In the genomic region with DNA sequence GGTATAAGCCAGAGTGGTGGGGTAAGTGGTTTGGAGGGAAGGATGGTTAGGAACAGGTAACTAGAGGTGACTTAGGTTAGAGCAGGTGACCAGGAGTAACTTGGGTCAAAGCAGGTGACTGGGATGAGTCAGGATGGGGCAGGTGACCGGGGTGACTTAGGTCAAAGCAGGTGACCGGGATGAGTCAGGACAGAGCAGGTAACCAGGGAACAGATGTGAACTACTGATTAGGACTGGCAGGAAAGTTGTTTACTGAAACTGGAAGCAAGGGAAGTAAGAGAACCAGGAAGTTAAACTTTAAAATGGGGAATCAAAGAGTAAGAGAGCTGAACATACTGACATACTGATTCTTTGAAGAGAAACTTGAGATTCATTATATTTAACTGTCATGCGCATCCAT, we compare ENCODE assay signal across 23 cellular contexts. TPM values are rescaled to one million over a fixed set of nuclear protein-coding genes. Genes with fewer than 3 reads are reported as not detected.
"Had no signal": no experiment of that assay in that cellular context is flagged by ENCODE, and none has a peak within 500 bp of the region (broad histone marks: within the 10 kb centered on the region; RNA-seq: fewer than 3 reads in every experiment).

No MANE protein-coding gene starts in this region.

- ATAC-seq: activated T-cell treated with anti-CD3 and anti-CD28 coated beads, Interleukin-2, amount 50 U/mL, for 72 hours; esophagus mucosa; heart right ventricle; natural killer cell; stimulated activated memory B cell treated with anti-CD40 and anti-IgM and Interleukin-4, amounts not matched to agents 10 μg/mL and 1 μg/mL and 100 μg/mL, for 72 hours had no signal

- H3K4me3 Mint-ChIP-seq: activated T-cell treated with anti-CD3 and anti-CD28 coated beads, Interleukin-2, amount 50 U/mL, for 72 hours; central memory CD8-positive, alpha-beta T cell; immature natural killer cell; memory B cell; natural killer cell; stimulated activated memory B cell treated with anti-CD40 and anti-IgM and Interleukin-4, amounts not matched to agents 10 μg/mL and 1 μg/mL and 100 μg/mL, for 72 hours had no signal

- H3K9me3 ChIP-seq: ascending aorta, ovary, right lobe of liver, testis had no signal

- FAIRE-seq: endometrium had no signal

- H3K27me3 Mint-ChIP-seq: central memory CD8-positive, alpha-beta T cell; memory B cell; stimulated activated memory B cell treated with anti-CD40 and anti-IgM and Interleukin-4, amounts not matched to agents 10 μg/mL and 1 μg/mL and 100 μg/mL, for 72 hours had no signal

- H3K36me3 Mint-ChIP-seq: immature natural killer cell; memory B cell; natural killer cell; stimulated activated memory B cell treated with anti-CD40 and anti-IgM and Interleukin-4, amounts not matched to agents 10 μg/mL and 1 μg/mL and 100 μg/mL, for 72 hours had no signal

- H3K27ac ChIP-seq: ascending aorta, coronary artery, heart right ventricle, ovary, right lobe of liver, testis, WERI-Rb-1 had no signal

- H3K4me1 ChIP-seq: ascending aorta, heart right ventricle, right lobe of liver, testis had no signal

- H3K27me3 ChIP-seq: ascending aorta, heart right ventricle, ovary, right lobe of liver, testis had no signal

- DNase-seq: activated CD4-positive, alpha-beta T cell treated with anti-CD3 and anti-CD28 coated beads for 1 hour; activated effector memory CD4-positive, alpha-beta T cell treated with anti-CD3 and anti-CD28 coated beads, Interleukin-2, amount 50 U/mL, for 16 hours; activated naive CD4-positive, alpha-beta T cell treated with anti-CD3 and anti-CD28 coated beads, Interleukin-2, amount 50 U/mL, for 16 hours; activated T-cell treated with anti-CD3 and anti-CD28 coated beads, Interleukin-2, amount 50 U/mL, for 72 hours; heart right ventricle; immature natural killer cell; natural killer cell; ovary; stimulated activated CD4-positive, alpha-beta T cell treated with anti-CD3 and anti-CD28 coated beads, Interleukin-4, amount 100 ng/mL, for 4 hours; T-helper 2 cell; testis; WERI-Rb-1 had no signal

- H3K36me3 ChIP-seq: ascending aorta, heart right ventricle, ovary, right lobe of liver, WERI-Rb-1 had no signal

- H3K27ac Mint-ChIP-seq: activated T-cell treated with anti-CD3 and anti-CD28 coated beads, Interleukin-2, amount 50 U/mL, for 72 hours; immature natural killer cell; memory B cell; natural killer cell; stimulated activated memory B cell treated with anti-CD40 and anti-IgM and Interleukin-4, amounts not matched to agents 10 μg/mL and 1 μg/mL and 100 μg/mL, for 72 hours had no signal

- H3K4me3 ChIP-seq: ascending aorta, coronary artery, heart right ventricle, ovary, right lobe of liver, testis had no signal

- H3K4me1 Mint-ChIP-seq: central memory CD8-positive, alpha-beta T cell; immature natural killer cell; memory B cell; natural killer cell; stimulated activated memory B cell treated with anti-CD40 and anti-IgM and Interleukin-4, amounts not matched to agents 10 μg/mL and 1 μg/mL and 100 μg/mL, for 72 hours had no signal

RNA-seq across cellular contexts. Expression of gene FSCB, which starts 57.4 kb away (rescaled TPM):
- total RNA-seq: activated CD8-positive, alpha-beta memory T cell treated with anti-CD3 and anti-CD28 coated beads for 36 hours; activated T-cell treated with anti-CD3 and anti-CD28 coated beads, Interleukin-2, amount 50 U/mL, for 72 hours; ascending aorta; esophagus mucosa; heart right ventricle; liver; natural killer cell; right lobe of liver had no signal
- polyA plus RNA-seq: heart right ventricle, immature natural killer cell, liver, ovary, urinary bladder had no signal
